Comparison of ENCODE assay signal across 18 cellular contexts in genomic region chr4:105274504-105274903, GRCh38.
"Had no signal": no experiment of that assay in that cellular context is flagged by ENCODE, and none has a peak within 500 bp of the region (broad histone marks: within the 10 kb centered on the region; RNA-seq: fewer than 3 reads in every experiment).

No MANE protein-coding gene starts in this region.

- H3K9me3 Mint-ChIP-seq: effector memory CD8-positive, alpha-beta T cell had no signal

- H3K27me3 ChIP-seq: body of pancreas, tibial nerve had no signal

- H3K9me3 ChIP-seq: body of pancreas, SK-N-SH, tibial nerve had no signal

- ATAC-seq: body of pancreas; effector memory CD8-positive, alpha-beta T cell; naive thymus-derived CD4-positive, alpha-beta T cell; T-cell had no signal

- H3K4me3 Mint-ChIP-seq: activated naive CD8-positive, alpha-beta T cell; effector memory CD8-positive, alpha-beta T cell; naive thymus-derived CD4-positive, alpha-beta T cell; stimulated activated naive CD8-positive, alpha-beta T cell treated with anti-CD3 and anti-CD28 coated beads, Interleukin-15, Interleukin-2, amounts not matched to agents 100 ng/mL and 50 ng/mL, for 24 hours; T-cell had no signal

- H3K4me1 ChIP-seq: body of pancreas, parathyroid adenoma, tibial nerve had no signal

- H3K27ac Mint-ChIP-seq: stimulated activated naive CD8-positive, alpha-beta T cell treated with anti-CD3 and anti-CD28 coated beads, Interleukin-15, Interleukin-2, amounts not matched to agents 100 ng/mL and 50 ng/mL, for 24 hours had no signal

- H3K4me3 ChIP-seq: body of pancreas, tibial nerve had no signal

- H3K27ac ChIP-seq: body of pancreas, parathyroid adenoma, tibial nerve had no signal

- H3K27me3 Mint-ChIP-seq: activated naive CD8-positive, alpha-beta T cell; effector memory CD8-positive, alpha-beta T cell; naive thymus-derived CD4-positive, alpha-beta T cell; stimulated activated naive CD8-positive, alpha-beta T cell treated with anti-CD3 and anti-CD28 coated beads, Interleukin-15, Interleukin-2, amounts not matched to agents 100 ng/mL and 50 ng/mL, for 24 hours; T-cell had no signal

- DNase-seq: activated CD4-positive, alpha-beta T cell treated with anti-CD3 and anti-CD28 coated beads for 48 hours; activated CD4-positive, CD25-positive, alpha-beta regulatory T cell; activated effector memory CD4-positive, alpha-beta T cell treated with Interleukin-2 at 50 U/mL for 16 hours; body of pancreas; caudate nucleus; effector memory CD8-positive, alpha-beta T cell; mesenchymal stem cell; naive thymus-derived CD4-positive, alpha-beta T cell; SHP77 treated with DMSO at 0.1 percent for 48 hours; SK-N-SH; stimulated activated CD4-positive, alpha-beta T cell treated with anti-CD3 and anti-CD28 coated beads, Interleukin-12 subunit alpha, Interleukin-12 subunit beta, amount 100 ng/mL, for 4 hours; stimulated activated CD4-positive, alpha-beta T cell treated with anti-CD3 and anti-CD28 coated beads, Interleukin-2, amount 100 ng/mL, for 24 hours; T-cell; T1000 had no signal
